Comparison of ENCODE assay signal across 18 cellular contexts in genomic region chr9:99038396-99038795, GRCh38.
"Had no signal": no experiment of that assay in that cellular context is flagged by ENCODE, and none has a peak within 500 bp of the region (broad histone marks: within the 10 kb centered on the region; RNA-seq: fewer than 3 reads in every experiment).

No MANE protein-coding gene starts in this region.

- H3K27me3 Mint-ChIP-seq: activated naive CD8-positive, alpha-beta T cell treated with anti-CD3 and anti-CD28 coated beads, Interleukin-2, amount 50 U/mL, for 24 hours had no signal

- H3K36me3 Mint-ChIP-seq: type B pancreatic cell had no signal

- H3K9me3 ChIP-seq: ascending aorta, esophagus squamous epithelium, neutrophil had no signal

- H3K27ac ChIP-seq: ascending aorta, cardiac muscle cell, esophagus squamous epithelium, neutrophil, SK-N-MC had no signal

- FAIRE-seq: endothelial cell of umbilical vein had no signal

- H3K4me3 ChIP-seq: ascending aorta, cardiac muscle cell, esophagus squamous epithelium, SK-N-MC, skin epidermis had no signal

- H3K9me3 Mint-ChIP-seq: activated naive CD8-positive, alpha-beta T cell treated with anti-CD3 and anti-CD28 coated beads, Interleukin-2, amount 50 U/mL, for 24 hours; type B pancreatic cell had no signal

- H3K27me3 ChIP-seq: ascending aorta, cardiac muscle cell, esophagus squamous epithelium had no signal

- DNase-seq: activated CD4-positive, CD25-positive, alpha-beta regulatory T cell treated with anti-CD3 and anti-CD28 coated beads, Interleukin-2, amount 50 U/mL, for 72 hours; activated naive CD4-positive, alpha-beta T cell treated with Interleukin-2 at 50 U/mL for 16 hours; activated naive CD8-positive, alpha-beta T cell treated with anti-CD3 and anti-CD28 coated beads, Interleukin-2, amount 50 U/mL, for 24 hours; esophagus squamous epithelium; foreskin fibroblast; glutamatergic neuron; kidney glomerular epithelial cell; stimulated activated CD4-positive, alpha-beta T cell treated with anti-CD3 and anti-CD28 coated beads, Interleukin-4, amount 100 ng/mL, for 4 hours; stimulated activated CD8-positive, alpha-beta memory T cell treated with anti-CD3 and anti-CD28 coated beads, Interleukin-4, amount 100 ng/mL, for 48 hours; stimulated activated naive CD4-positive, alpha-beta T cell treated with Interleukin-2 at 50 U/mL for 16 hours; T-helper 9 cell had no signal

- H3K27ac Mint-ChIP-seq: activated naive CD8-positive, alpha-beta T cell treated with anti-CD3 and anti-CD28 coated beads, Interleukin-2, amount 50 U/mL, for 24 hours; type B pancreatic cell had no signal

- H3K4me1 ChIP-seq: ascending aorta had no signal

- H3K36me3 ChIP-seq: ascending aorta, cardiac muscle cell, neutrophil had no signal

- H3K4me3 Mint-ChIP-seq: activated naive CD8-positive, alpha-beta T cell treated with anti-CD3 and anti-CD28 coated beads, Interleukin-2, amount 50 U/mL, for 24 hours; type B pancreatic cell had no signal
